22 cellular contexts compared by ENCODE assay signal in genomic region chr20:47662483-47663353, GRCh38.
DNase-seq lines count a peak whose midpoint lies in the region; ATAC-seq, FAIRE-seq and TF ChIP-seq lines count a peak whose summit lies in the region.
"Had no signal": no experiment of that assay in that cellular context is flagged by ENCODE, and none has a peak within 500 bp of the region (broad histone marks: within the 10 kb centered on the region; RNA-seq: fewer than 3 reads in every experiment).

No MANE protein-coding gene starts in this region.

- no peak overlapping the region for H2AK5ac ChIP-seq in mesendoderm (ENCODE audit: low read length)

- peak overlapping the region; percentile 85 for H3K27ac Mint-ChIP-seq in nephron progenitor cell
- H3K27ac Mint-ChIP-seq in effector memory CD8-positive, alpha-beta T cell = no peak overlapping the region
- H3K27ac Mint-ChIP-seq: activated naive CD8-positive, alpha-beta T cell treated with anti-CD3 and anti-CD28 coated beads for 36 hours had no signal

- ATAC-seq in HepG2 = no peak
- no peak for ATAC-seq in right lobe of liver
- ATAC-seq in effector memory CD8-positive, alpha-beta T cell (replicated peaks) = no peak

- peaks cover 30% of the 10 kb centered on the region for H3K4me1 Mint-ChIP-seq in nephron progenitor cell
- peaks cover 3 to 8% of the 10 kb centered on the region in 2 donors for H3K4me1 Mint-ChIP-seq in effector memory CD8-positive, alpha-beta T cell (ENCODE audit: low read depth in 2 of 2)
- H3K4me1 Mint-ChIP-seq: activated naive CD8-positive, alpha-beta T cell treated with anti-CD3 and anti-CD28 coated beads for 36 hours had no signal

- no peak for TF ChIP-seq RAD21 in HepG2 (CRISPR knock-in tag; IDR thresholded peaks at IDR 0.05)

- H3K27ac ChIP-seq in HepG2 (ENCODE audit: extremely low read length, insufficient read depth, low read length) = no peak overlapping the region
- no peak overlapping the region for H3K27ac ChIP-seq in right lobe of liver
- peak overlapping the region; percentile 89 for H3K27ac ChIP-seq in RWPE1
- H3K27ac ChIP-seq in mesendoderm (ENCODE audit: low read depth, low read length) = no peak overlapping the region
- H3K27ac ChIP-seq: ascending aorta, coronary artery, foreskin keratinocyte, left ventricle myocardium inferior, Peyer's patch, tibial nerve had no signal

- no peak overlapping the region for H4K8ac ChIP-seq in mesendoderm (ENCODE audit: low read depth, low read length)

- TF ChIP-seq EP300 in HepG2 (IDR thresholded peaks at IDR 0.05; ENCODE audit: low read depth in 2 of 2, low read length in 2 of 2) = no peak
- no peak for TF ChIP-seq EP300 in HepG2 (CRISPR knock-in tag; IDR thresholded peaks at IDR 0.05; ENCODE audit: borderline replicate concordance)

- intact Hi-C loops in HepG2 (cut with micrococcal nuclease; ENCODE audit: unreplicated experiment) (loop anchor here (1.0 kb wide), 1 partner anchor 959 kb away; no protein-coding TSS in a partner anchor), right lobe of liver (cut with DNase I) (no loop called here)

- no peak overlapping the region for H2AFZ ChIP-seq in HepG2 (ENCODE audit: low read length)

- no peak overlapping the region for H2BK5ac ChIP-seq in mesendoderm (ENCODE audit: low read length)

- no peak overlapping the region for H3K4ac ChIP-seq in mesendoderm (ENCODE audit: low read depth, low read length)

- peaks cover 45% of the 10 kb centered on the region for H3K36me3 Mint-ChIP-seq in nephron progenitor cell (ENCODE audit: low read depth)
- H3K36me3 Mint-ChIP-seq in effector memory CD8-positive, alpha-beta T cell (ENCODE audit: insufficient read depth) = peaks cover 12% of the 10 kb centered on the region

- no peak overlapping the region for H3K23ac ChIP-seq in mesendoderm (ENCODE audit: low read length)

- H3K36me3 ChIP-seq in HepG2 (replicated peaks in 1 of 2; ENCODE audit: control insufficient read depth in 1 of 2, insufficient read depth in 2 of 2, low read length in 2 of 2) = peaks cover 4 to 27% of the 10 kb centered on the region in 2 experiments; a peak in 3 of 5 replicates
- H3K36me3 ChIP-seq in right lobe of liver = peaks cover 0 to 3% (median 0%) of the 10 kb centered on the region in 4 donors
- no peaks in the 10 kb centered on the region for H3K36me3 ChIP-seq in mesendoderm (ENCODE audit: control insufficient read depth, insufficient read depth, low read length)

- H3K4me1 ChIP-seq in HepG2 (ENCODE audit: insufficient read depth, low read length) = peaks cover 39% of the 10 kb centered on the region
- peaks cover 0 to 4% (median 0%) of the 10 kb centered on the region in 4 donors for H3K4me1 ChIP-seq in right lobe of liver
- no peaks in the 10 kb centered on the region for H3K4me1 ChIP-seq in mesendoderm (ENCODE audit: control insufficient read depth, low read depth, low read length)

- POLR2A ChIA-PET in HepG2 (lab: Yijun Ruan, JAX) = no interaction called here
- POLR2A ChIA-PET in RWPE1 (lab: Yijun Ruan, JAX; ENCODE audit: low non-redundant PET) = no interaction called here

- no peak for FAIRE-seq in HepG2 (lab: Jason Lieb, UNC)
- FAIRE-seq: keratinocyte had no signal

- no peak overlapping the region for H4K5ac ChIP-seq in mesendoderm (ENCODE audit: low read length)

- 95% methylated on average over 15 of the region's 16 CpGs for WGBS in HepG2 (ENCODE audit: low lambda C conversion rate)
- 100% methylated on average over 8 of the region's 16 CpGs for WGBS in right lobe of liver (ENCODE audit: insufficient coverage, low coverage, low lambda C conversion rate, missing lambda C conversion rate)
- no CpG with 5 or more reads among the region's 16 CpGs for WGBS in mesendoderm (ENCODE audit: extremely low coverage, insufficient coverage, low lambda C conversion rate)

- in situ Hi-C loops in HepG2 (cut with HindIII; ENCODE audit: extremely low pct_ligation_motif_present, low pct_unique_long_range_greater_than_20kb) = no loop called here

- H4K20me1 ChIP-seq in HepG2 (ENCODE audit: insufficient read depth, low read length) = no peaks in the 10 kb centered on the region

- CTCF ChIA-PET in HepG2 (lab: Yijun Ruan, JAX; ENCODE audit: low intra/inter-chr PET ratio, low total read pairs) = interaction anchor here (0.6 to 2.3 kb wide), 3 partner anchors 15 to 958 kb away, joined by 3 to 24 read pairs (median 4); no protein-coding TSS in a partner anchor
- CTCF ChIA-PET in RWPE1 (lab: Yijun Ruan, JAX) = interaction anchor here (0.5 to 4.6 kb wide), 9 partner anchors 9 to 968 kb away, joined by 3 to 41 read pairs (median 3); no protein-coding TSS in a partner anchor

- H3K27me3 Mint-ChIP-seq in nephron progenitor cell (ENCODE audit: low read depth, poor library complexity) = no peaks in the 10 kb centered on the region
- H3K27me3 Mint-ChIP-seq in effector memory CD8-positive, alpha-beta T cell = no peaks in the 10 kb centered on the region
- H3K27me3 Mint-ChIP-seq: activated naive CD8-positive, alpha-beta T cell treated with anti-CD3 and anti-CD28 coated beads for 36 hours; progenitor cell of endocrine pancreas had no signal

- no peak overlapping the region for H3K18ac ChIP-seq in mesendoderm (ENCODE audit: low read length)

- H3K4me2 ChIP-seq in HepG2 (ENCODE audit: low read depth, low read length) (no peak overlapping the region), mesendoderm (ENCODE audit: low read length) (no peak overlapping the region)

- H3K9me3 ChIP-seq in HepG2 (ENCODE audit: low read length) (no peaks in the 10 kb centered on the region), right lobe of liver (no peaks in the 10 kb centered on the region)
- H3K9me3 ChIP-seq: ascending aorta, esophagus muscularis mucosa, left ventricle myocardium inferior, Peyer's patch, tibial nerve had no signal

- no peaks in the 10 kb centered on the region for H3K27me3 ChIP-seq in HepG2 (ENCODE audit: control insufficient read depth in 1 of 2, insufficient read depth in 2 of 2, low read length in 2 of 2)
- H3K27me3 ChIP-seq in right lobe of liver = no peaks in the 10 kb centered on the region
- no peaks in the 10 kb centered on the region for H3K27me3 ChIP-seq in mesendoderm (ENCODE audit: insufficient read depth, low read length, poor library complexity)
- H3K27me3 ChIP-seq: ascending aorta, esophagus muscularis mucosa, foreskin keratinocyte, Peyer's patch, tibial nerve had no signal

- H3K9me3 Mint-ChIP-seq in nephron progenitor cell = no peaks in the 10 kb centered on the region
- H3K9me3 Mint-ChIP-seq in effector memory CD8-positive, alpha-beta T cell = no peaks in the 10 kb centered on the region
- H3K9me3 Mint-ChIP-seq: activated naive CD8-positive, alpha-beta T cell treated with anti-CD3 and anti-CD28 coated beads for 36 hours; H9 had no signal

- no peak overlapping the region for H2BK120ac ChIP-seq in mesendoderm (ENCODE audit: low read depth, low read length)

- TF ChIP-seq CTCF in HepG2 (CRISPR knock-in tag; IDR thresholded peaks at IDR 0.05) = no peak
- no peak for TF ChIP-seq CTCF in right lobe of liver (IDR thresholded peaks at IDR 0.05)
- no peak for TF ChIP-seq CTCF in RWPE1 (conservative IDR thresholded peaks at IDR 0.05; ENCODE audit: low read depth)
- TF ChIP-seq CTCF in nephron progenitor cell (IDR thresholded peaks at IDR 0.05) = no peak

- H3K56ac ChIP-seq in mesendoderm (ENCODE audit: low read length) = no peak overlapping the region

- no peak for DNase-seq in HepG2 (ENCODE audit: low spot score)
- DNase-seq in right lobe of liver = no peak
- no peak for DNase-seq in RWPE1 (ENCODE audit: low spot score)
- no peak for DNase-seq in nephron progenitor cell
- DNase-seq in effector memory CD8-positive, alpha-beta T cell = no peak
- DNase-seq in mesendoderm = no peak
- DNase-seq in activated CD4-positive, alpha-beta T cell treated with anti-CD3 and anti-CD28 coated beads for 1 hour = no peak
- DNase-seq: activated CD4-positive, alpha-beta T cell treated with anti-CD3 and anti-CD28 coated beads for 48 hours; activated naive CD8-positive, alpha-beta T cell treated with anti-CD3 and anti-CD28 coated beads for 36 hours; COR-L47; foreskin keratinocyte; left ventricle myocardium inferior; SIG-M5; stimulated activated CD4-positive, alpha-beta T cell treated with anti-CD3 and anti-CD28 coated beads, Interleukin-12 subunit alpha, Interleukin-12 subunit beta, amount 100 ng/mL, for 4 hours had no signal

- no peak overlapping the region for H3K4me3 ChIP-seq in HepG2 (replicated peaks in 1 of 3; ENCODE audit: insufficient read depth in 1 of 3, low read depth in 2 of 3, low read length in 3 of 3)
- no peak overlapping the region for H3K4me3 ChIP-seq in right lobe of liver
- no peak overlapping the region for H3K4me3 ChIP-seq in mesendoderm (ENCODE audit: low read length)
- H3K4me3 ChIP-seq: ascending aorta, coronary artery, esophagus muscularis mucosa, left ventricle myocardium inferior, Peyer's patch, tibial nerve had no signal

- no peaks in the 10 kb centered on the region for H3K79me1 ChIP-seq in mesendoderm (ENCODE audit: low read length)

- H3K9ac ChIP-seq in HepG2 (ENCODE audit: insufficient read depth, low read depth, low read length) (no peak overlapping the region), mesendoderm (ENCODE audit: low read length) (no peak overlapping the region)

- no TSS peak for BruUV-seq in HepG2 (replicated peaks; lab: Mats Ljungman, UMichigan)

- no peaks in the 10 kb centered on the region for H3K79me2 ChIP-seq in HepG2 (ENCODE audit: insufficient read depth, low read length)
- no peaks in the 10 kb centered on the region for H3K79me2 ChIP-seq in mesendoderm (ENCODE audit: control insufficient read depth, insufficient read depth, low read length)

- H2BK15ac ChIP-seq in mesendoderm (replicated peaks; ENCODE audit: low read depth) = no peak overlapping the region

- H3K4me3 Mint-ChIP-seq in nephron progenitor cell = no peak overlapping the region
- no peak overlapping the region for H3K4me3 Mint-ChIP-seq in effector memory CD8-positive, alpha-beta T cell
- H3K4me3 Mint-ChIP-seq: activated naive CD8-positive, alpha-beta T cell treated with anti-CD3 and anti-CD28 coated beads for 36 hours; H9 had no signal

- TF ChIP-seq POLR2A in HepG2 (IDR thresholded peaks at IDR 0.05; ENCODE audit: insufficient read depth in 1 of 2, low read depth in 2 of 2, low read length in 2 of 2) = no peak
- TF ChIP-seq POLR2A in right lobe of liver (IDR thresholded peaks at IDR 0.05) = no peak

TF ChIP-seq in HepG2, 621 proteins besides CTCF, POLR2A, EP300 and RAD21 (continues in another document):
- TF ChIP-seq ZNF501 (CRISPR knock-in tag; IDR thresholded peaks at IDR 0.05) (no peak), ZNF780A (CRISPR knock-in tag; IDR thresholded peaks at IDR 0.05) (0 out of 2 replicates have a peak, but pooled peaks have one; percentile 23), ZNF788 (CRISPR knock-in tag; IDR thresholded peaks at IDR 0.05; ENCODE audit: borderline replicate concordance) (no peak), ZMAT3 (CRISPR knock-in tag; conservative IDR thresholded peaks at IDR 0.05) (no peak), ZNF343 (CRISPR knock-in tag; IDR thresholded peaks at IDR 0.05) (no peak), ZNF557 (CRISPR knock-in tag; IDR thresholded peaks at IDR 0.05) (no peak), ZNF83 (CRISPR knock-in tag; IDR thresholded peaks at IDR 0.05; ENCODE audit: borderline replicate concordance) (no peak), ZNF709 (CRISPR knock-in tag; IDR thresholded peaks at IDR 0.05) (no peak), ZNF562 (CRISPR knock-in tag; IDR thresholded peaks at IDR 0.05; ENCODE audit: borderline replicate concordance) (0 out of 2 replicates have a peak, but pooled peaks have one; percentile 22)
